In the genomic region with DNA sequence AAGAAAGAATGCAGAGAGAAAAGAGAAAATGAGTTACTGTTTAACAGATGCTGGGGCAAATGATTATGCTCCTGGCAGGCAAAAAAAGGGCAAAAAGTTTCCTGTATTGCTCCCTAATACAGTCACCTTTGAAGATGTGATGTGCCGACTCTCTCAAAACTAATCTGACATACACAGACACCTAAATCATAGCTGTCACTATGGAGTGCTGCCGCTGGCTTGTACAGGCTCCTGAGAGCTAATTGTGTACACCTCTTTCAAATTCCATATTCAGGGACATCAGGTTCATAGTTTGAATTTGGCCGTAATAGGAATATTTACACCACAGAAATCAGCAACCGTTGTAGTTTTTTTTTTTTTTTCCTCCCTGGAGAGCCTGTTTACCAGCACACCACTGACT, we compare ENCODE assay signal across 20 cellular contexts.
"Had no signal": no experiment of that assay in that cellular context is flagged by ENCODE, and none has a peak within 500 bp of the region (broad histone marks: within the 10 kb centered on the region; RNA-seq: fewer than 3 reads in every experiment).

No MANE protein-coding gene starts in this region.

- DNase-seq: KBM-7, MG63, NCI-H1092, NCI-H1105 treated with DMSO at 0.1 percent for 48 hours, NCI-H1417 treated with DMSO at 0.1 percent for 48 hours, NCI-H146, NCI-H187, NCI-H2029, NCI-H2081 treated with DMSO at 0.1 percent for 48 hours, NCI-H2171, NCI-H226, NCI-H446, NCI-H510A, NCI-H524 treated with DMSO at 0.1 percent for 48 hours, NCI-H69, NCI-H774, RPMI8226, SHP77 treated with DMSO at 0.1 percent for 48 hours, SJCRH30 had no signal

- H3K9me3 ChIP-seq: SJCRH30 had no signal

- H3K27ac Mint-ChIP-seq: IgD-negative memory B cell had no signal

- H3K36me3 Mint-ChIP-seq: IgD-negative memory B cell had no signal

- H3K4me1 ChIP-seq: SJCRH30 had no signal

- H3K4me3 ChIP-seq: MG63, SJCRH30 had no signal

- H3K9me3 Mint-ChIP-seq: IgD-negative memory B cell had no signal

- H3K4me1 Mint-ChIP-seq: IgD-negative memory B cell had no signal

- H3K27me3 Mint-ChIP-seq: IgD-negative memory B cell had no signal

- H3K36me3 ChIP-seq: MG63, SJCRH30 had no signal

- H3K4me3 Mint-ChIP-seq: IgD-negative memory B cell had no signal
